Comparison of ENCODE assay signal across 23 cellular contexts in the genomic region with DNA sequence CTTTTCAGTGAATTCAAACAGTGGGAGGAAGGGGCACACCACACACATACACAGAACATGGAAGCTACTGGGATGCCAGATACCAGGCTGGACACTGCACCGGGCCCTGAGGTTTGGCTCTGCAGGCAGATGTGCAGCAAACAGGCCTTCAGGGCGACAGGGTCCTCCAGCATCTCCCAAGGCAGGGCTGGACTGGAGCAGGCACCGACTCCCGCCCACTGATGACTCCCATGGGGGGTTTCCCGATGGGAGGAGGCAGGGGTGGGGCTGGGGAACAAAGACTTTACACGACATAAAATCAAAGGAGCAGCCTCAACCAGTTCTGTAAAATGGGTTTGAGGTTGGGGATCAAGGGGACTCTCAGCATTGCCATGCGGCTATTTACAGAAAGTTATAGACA.
DNase-seq lines count a peak whose midpoint lies in the region; ATAC-seq and TF ChIP-seq lines count a peak whose summit lies in the region.
"Had no signal": no experiment of that assay in that cellular context is flagged by ENCODE, and none has a peak within 500 bp of the region (broad histone marks: within the 10 kb centered on the region; RNA-seq: fewer than 3 reads in every experiment).

No MANE protein-coding gene starts in this region.

- H3K4me3 ChIP-seq in heart right ventricle (no peak overlapping the region), right atrium auricular region (no peak overlapping the region), MG63 (no peak overlapping the region), epithelial cell of esophagus (ENCODE audit: low read length) (no peak overlapping the region), stomach smooth muscle (ENCODE audit: low read length in 2 of 2) (no peak overlapping the region)
- H3K4me3 ChIP-seq: HAP-1, lung, neural progenitor cell had no signal

- H3K4me1 ChIP-seq in heart right ventricle (peaks cover 25 to 73% (median 61%) of the 10 kb centered on the region in 9 donors), right atrium auricular region (peaks cover 0 to 52% of the 10 kb centered on the region in 2 donors), stomach smooth muscle (ENCODE audit: control insufficient read depth, insufficient read depth, low read length) (peaks cover 35% of the 10 kb centered on the region)
- H3K4me1 ChIP-seq: HAP-1, neural progenitor cell had no signal

- intact Hi-C loops in heart right ventricle (cut with DNase I): loop anchor here in 7 of 10 donors (10.0 kb wide), 2 partner anchors 87 to 97 kb away; no protein-coding TSS in a partner anchor

- ATAC-seq in heart right ventricle: no peak
- ATAC-seq in activated CD4-positive, CD25-positive, alpha-beta regulatory T cell treated with anti-CD3 and anti-CD28 coated beads, Interleukin-2, amount 50 U/mL, for 24 hours: no peak

- DNase-seq in heart right ventricle: no peak
- no peak for DNase-seq in right atrium auricular region (ENCODE audit: low spot score)
- DNase-seq in MG63: peak; percentile 41
- peak; percentile 54 for DNase-seq in epithelial cell of esophagus (ENCODE audit: low read depth)
- no peak for DNase-seq in stimulated activated CD4-positive, alpha-beta T cell treated with anti-CD3 and anti-CD28 coated beads, Interleukin-2, amount 100 ng/mL, for 24 hours
- no peak for DNase-seq in midbrain (lab: John Stamatoyannopoulos, UW)
- DNase-seq: activated CD4-positive, alpha-beta T cell treated with anti-CD3 and anti-CD28 coated beads, Interleukin-2, amount 50 U/mL, for 4 hours; activated CD8-positive, alpha-beta memory T cell treated with anti-CD3 and anti-CD28 coated beads, Interleukin-2, amount 50 U/mL, for 48 hours; DMS53; foreskin melanocyte; Kasumi-1; NCI-H1092; NCI-H187 treated with DMSO at 0.1 percent for 48 hours; NCI-H2227 treated with DMSO at 0.1 percent for 48 hours; NCI-H748 treated with DMSO at 0.1 percent for 48 hours; posterior cingulate gyrus; RPMI8226; WERI-Rb-1 had no signal

- H3K9me3 ChIP-seq in heart right ventricle: no peaks in the 10 kb centered on the region
- H3K9me3 ChIP-seq in right atrium auricular region: no peaks in the 10 kb centered on the region
- H3K9me3 ChIP-seq in MG63: no peaks in the 10 kb centered on the region
- H3K9me3 ChIP-seq in stomach smooth muscle (ENCODE audit: control insufficient read depth in 2 of 2, low read length in 2 of 2): no peaks in the 10 kb centered on the region
- H3K9me3 ChIP-seq: HAP-1 had no signal

- H3K27me3 ChIP-seq in heart right ventricle: peaks cover 0 to 55% (median 0%) of the 10 kb centered on the region in 7 donors
- H3K27me3 ChIP-seq in right atrium auricular region: no peaks in the 10 kb centered on the region
- no peaks in the 10 kb centered on the region for H3K27me3 ChIP-seq in MG63
- no peaks in the 10 kb centered on the region for H3K27me3 ChIP-seq in stomach smooth muscle (ENCODE audit: control insufficient read depth in 1 of 2, insufficient read depth in 2 of 2, low read length in 2 of 2)
- H3K27me3 ChIP-seq: neural progenitor cell had no signal

- H3K36me3 ChIP-seq in heart right ventricle (peaks cover 0 to 9% (median 0%) of the 10 kb centered on the region in 9 donors), right atrium auricular region (no peaks in the 10 kb centered on the region), MG63 (no peaks in the 10 kb centered on the region), stomach smooth muscle (ENCODE audit: control insufficient read depth in 2 of 2, insufficient read depth in 2 of 2, low read length in 2 of 2) (peaks cover 12 to 13% of the 10 kb centered on the region in 2 donors)
- H3K36me3 ChIP-seq: HAP-1, neural progenitor cell had no signal

- peak overlapping the region in 6 of 10 donors; percentile 60 to 96 (median 90) for H3K27ac ChIP-seq in heart right ventricle
- peak overlapping the region in 1 of 2 donors; percentile 97 for H3K27ac ChIP-seq in right atrium auricular region
- H3K27ac ChIP-seq in stomach smooth muscle (ENCODE audit: low read length): peak overlapping the region; percentile 31
- H3K27ac ChIP-seq: neural progenitor cell, WERI-Rb-1 had no signal

- H3K9ac ChIP-seq in stomach smooth muscle (ENCODE audit: low read length in 2 of 2): no peak overlapping the region
- H3K9ac ChIP-seq: neural progenitor cell had no signal

- TF ChIP-seq CTCF in heart right ventricle (IDR thresholded peaks at IDR 0.05) (no peak), right atrium auricular region (IDR thresholded peaks at IDR 0.05) (no peak), epithelial cell of esophagus (IDR thresholded peaks at IDR 0.05; ENCODE audit: insufficient read depth, low read depth, low read length, missing control alignments) (no peak)

- 66 to 70% methylated on average over 7 of the region's 7 CpGs for WGBS in heart right ventricle, 2 donors

Comparison
In these comparisons a context has a peak if more than half of its experiments do, and no peak if none do; other contexts are left out.
1. DNase-seq: peak in MG63 (single experiment) and epithelial cell of esophagus (single experiment); none in heart right ventricle (0 of 2), right atrium auricular region (single experiment), stimulated activated CD4-positive, alpha-beta T cell treated with anti-CD3 and anti-CD28 coated beads, Interleukin-2, amount 100 ng/mL, for 24 hours (0 of 2) and midbrain (single experiment).